22 cellular contexts compared by ENCODE assay signal in genomic region chr3:169299129-169299528, GRCh38.
"Had no signal": no experiment of that assay in that cellular context is flagged by ENCODE, and none has a peak within 500 bp of the region (broad histone marks: within the 10 kb centered on the region; RNA-seq: fewer than 3 reads in every experiment).

No MANE protein-coding gene starts in this region.

- H3K27ac ChIP-seq: brain microvascular endothelial cell, coronary artery, foreskin keratinocyte, left lung, right lobe of liver, testis had no signal

- H3K4me2 ChIP-seq: smooth muscle cell had no signal

- H3K4me3 Mint-ChIP-seq: activated naive CD4-positive, alpha-beta T cell treated with anti-CD3 and anti-CD28 coated beads for 36 hours; activated T-cell treated with anti-CD3 and anti-CD28 coated beads, Interleukin-2, amount 50 U/mL, for 4 hours; central memory CD8-positive, alpha-beta T cell; memory B cell; natural killer cell; stimulated activated effector memory CD8-positive, alpha-beta T cell treated with anti-CD3 and anti-CD28 coated beads, Interleukin-12 subunit alpha, Interleukin-12 subunit beta, amount 100 ng/mL, for 72 hours had no signal

- H3K9me3 ChIP-seq: left lung, right lobe of liver, testis, upper lobe of left lung had no signal

- ATAC-seq: activated T-cell treated with anti-CD3 and anti-CD28 coated beads, Interleukin-2, amount 50 U/mL, for 4 hours; foreskin keratinocyte; natural killer cell; right lobe of liver; stimulated activated effector memory CD8-positive, alpha-beta T cell treated with anti-CD3 and anti-CD28 coated beads, Interleukin-12 subunit alpha, Interleukin-12 subunit beta, amount 100 ng/mL, for 72 hours had no signal

- H3K4me1 Mint-ChIP-seq: central memory CD8-positive, alpha-beta T cell; memory B cell; natural killer cell; stimulated activated effector memory CD8-positive, alpha-beta T cell treated with anti-CD3 and anti-CD28 coated beads, Interleukin-12 subunit alpha, Interleukin-12 subunit beta, amount 100 ng/mL, for 72 hours had no signal

- H3K36me3 Mint-ChIP-seq: memory B cell; natural killer cell; stimulated activated effector memory CD8-positive, alpha-beta T cell treated with anti-CD3 and anti-CD28 coated beads, Interleukin-12 subunit alpha, Interleukin-12 subunit beta, amount 100 ng/mL, for 72 hours had no signal

- H3K27me3 ChIP-seq: brain microvascular endothelial cell, left lung, right lobe of liver, upper lobe of left lung had no signal

- DNase-seq: activated CD4-positive, alpha-beta T cell treated with anti-CD3 and anti-CD28 coated beads, Interleukin-2, amount 50 U/mL, for 1 hour; activated CD4-positive, CD25-positive, alpha-beta regulatory T cell treated with anti-CD3 and anti-CD28 coated beads, Interleukin-2, amount 50 U/mL, for 72 hours; activated CD8-positive, alpha-beta memory T cell treated with anti-CD3 and anti-CD28 coated beads, Interleukin-2, amount 50 U/mL, for 4 hours; activated naive CD4-positive, alpha-beta T cell treated with anti-CD3 and anti-CD28 coated beads for 36 hours; activated T-cell treated with anti-CD3 and anti-CD28 coated beads, Interleukin-2, amount 50 U/mL, for 4 hours; brain microvascular endothelial cell; foreskin keratinocyte; glutamatergic neuron; left lung; natural killer cell; nucleus accumbens; posterior cingulate gyrus; right lobe of liver; stimulated activated CD4-positive, alpha-beta T cell treated with anti-CD3 and anti-CD28 coated beads, Interleukin-4, amount 100 ng/mL, for 24 hours; T1000; testis had no signal

- H3K4me1 ChIP-seq: foreskin keratinocyte, right lobe of liver, testis had no signal

- H3K9me3 Mint-ChIP-seq: activated T-cell treated with anti-CD3 and anti-CD28 coated beads, Interleukin-2, amount 50 U/mL, for 4 hours; central memory CD8-positive, alpha-beta T cell had no signal

- H3K27me3 Mint-ChIP-seq: central memory CD8-positive, alpha-beta T cell had no signal

- H3K27ac Mint-ChIP-seq: activated naive CD4-positive, alpha-beta T cell treated with anti-CD3 and anti-CD28 coated beads for 36 hours; memory B cell; natural killer cell; stimulated activated effector memory CD8-positive, alpha-beta T cell treated with anti-CD3 and anti-CD28 coated beads, Interleukin-12 subunit alpha, Interleukin-12 subunit beta, amount 100 ng/mL, for 72 hours had no signal
